Comparison of ENCODE assay signal across 13 cellular contexts in genomic region chr1:206737729-206738222, GRCh38. TPM values are rescaled to one million over a fixed set of nuclear protein-coding genes. Genes with fewer than 3 reads are reported as not detected.
DNase-seq lines count a peak whose midpoint lies in the region; ATAC-seq and TF ChIP-seq lines count a peak whose summit lies in the region.
"Had no signal": no experiment of that assay in that cellular context is flagged by ENCODE, and none has a peak within 500 bp of the region (broad histone marks: within the 10 kb centered on the region; RNA-seq: fewer than 3 reads in every experiment).

No MANE protein-coding gene starts in this region.

- H3K4me3 Mint-ChIP-seq in activated naive CD8-positive, alpha-beta T cell treated with anti-CD3 and anti-CD28 coated beads, Interleukin-2, amount 50 U/mL, for 24 hours = peak overlapping the region; percentile 50
- peak overlapping the region in 8 of 10 donors; percentile 18 to 72 (median 40) for H3K4me3 Mint-ChIP-seq in naive thymus-derived CD8-positive, alpha-beta T cell
- H3K4me3 Mint-ChIP-seq in mesothelial cell of epicardium = no peak overlapping the region

- no peak for TF ChIP-seq CTCF in mesothelial cell of epicardium (IDR thresholded peaks at IDR 0.05; ENCODE audit: unreplicated experiment)

- no peaks in the 10 kb centered on the region for H3K27me3 Mint-ChIP-seq in activated naive CD8-positive, alpha-beta T cell treated with anti-CD3 and anti-CD28 coated beads, Interleukin-2, amount 50 U/mL, for 24 hours
- H3K27me3 Mint-ChIP-seq in naive thymus-derived CD8-positive, alpha-beta T cell = no peaks in the 10 kb centered on the region
- no peaks in the 10 kb centered on the region for H3K27me3 Mint-ChIP-seq in mesothelial cell of epicardium (ENCODE audit: low read depth)

- POLR2A ChIA-PET in naive thymus-derived CD8-positive, alpha-beta T cell (lab: Charles Lee) = interaction anchor here (0.7 to 1.3 kb wide), 6 partner anchors 13 to 184 kb away, joined by 3 to 6 read pairs (median 3); partner anchors contain the start of gene FCMR

- H3K36me3 Mint-ChIP-seq in activated naive CD8-positive, alpha-beta T cell treated with anti-CD3 and anti-CD28 coated beads, Interleukin-2, amount 50 U/mL, for 24 hours (ENCODE audit: low read depth) = peaks cover 28% of the 10 kb centered on the region
- peaks cover 0 to 9% (median 3%) of the 10 kb centered on the region in 3 donors for H3K36me3 Mint-ChIP-seq in naive thymus-derived CD8-positive, alpha-beta T cell
- peaks cover 6% of the 10 kb centered on the region for H3K36me3 Mint-ChIP-seq in mesothelial cell of epicardium

- peaks cover 85% of the 10 kb centered on the region for H3K4me1 Mint-ChIP-seq in activated naive CD8-positive, alpha-beta T cell treated with anti-CD3 and anti-CD28 coated beads, Interleukin-2, amount 50 U/mL, for 24 hours
- peaks cover 41 to 78% (median 69%) of the 10 kb centered on the region in 4 donors for H3K4me1 Mint-ChIP-seq in naive thymus-derived CD8-positive, alpha-beta T cell
- no peaks in the 10 kb centered on the region for H3K4me1 Mint-ChIP-seq in mesothelial cell of epicardium

- peak; percentile 51 for DNase-seq in COLO829 (ENCODE audit: low spot score)
- DNase-seq in M059J (ENCODE audit: low read depth) = peak; percentile 58
- DNase-seq in activated naive CD8-positive, alpha-beta T cell treated with anti-CD3 and anti-CD28 coated beads, Interleukin-2, amount 50 U/mL, for 24 hours = no peak
- no peak for DNase-seq in naive thymus-derived CD8-positive, alpha-beta T cell
- DNase-seq in G401 (ENCODE audit: low spot score) = no peak
- no peak for DNase-seq in NOMO-1 treated with DMSO at 0.1 percent for 48 hours (lab: John Stamatoyannopoulos, UW; ENCODE audit: unreplicated experiment)
- no peak for DNase-seq in mesothelial cell of epicardium (ENCODE audit: low spot score in 2 of 2, unreplicated experiment in 2 of 2)
- no peak for DNase-seq in MV-4-11 (lab: John Stamatoyannopoulos, UW)
- DNase-seq: Caco-2; NCI-H187 treated with DMSO at 0.1 percent for 48 hours; PC-3; stimulated activated CD4-positive, alpha-beta T cell treated with anti-CD3 and anti-CD28 coated beads, Interleukin-12 subunit alpha, Interleukin-12 subunit beta, amount 100 ng/mL, for 4 hours had no signal

- H3K9me3 Mint-ChIP-seq in activated naive CD8-positive, alpha-beta T cell treated with anti-CD3 and anti-CD28 coated beads, Interleukin-2, amount 50 U/mL, for 24 hours = no peaks in the 10 kb centered on the region
- no peaks in the 10 kb centered on the region for H3K9me3 Mint-ChIP-seq in naive thymus-derived CD8-positive, alpha-beta T cell
- no peaks in the 10 kb centered on the region for H3K9me3 Mint-ChIP-seq in mesothelial cell of epicardium

- ATAC-seq in activated naive CD8-positive, alpha-beta T cell treated with anti-CD3 and anti-CD28 coated beads, Interleukin-2, amount 50 U/mL, for 24 hours = peak; percentile 60
- no peak for ATAC-seq in naive thymus-derived CD8-positive, alpha-beta T cell
- ATAC-seq: PC-3 had no signal

- in situ Hi-C loops in G401 (cut with HindIII; ENCODE audit: low sequenced_read_pairs) = no loop called here

- peak overlapping the region; percentile 96 for H3K27ac Mint-ChIP-seq in activated naive CD8-positive, alpha-beta T cell treated with anti-CD3 and anti-CD28 coated beads, Interleukin-2, amount 50 U/mL, for 24 hours
- peak overlapping the region; percentile 78 to 98 (median 90) for H3K27ac Mint-ChIP-seq in naive thymus-derived CD8-positive, alpha-beta T cell
- H3K27ac Mint-ChIP-seq in mesothelial cell of epicardium = no peak overlapping the region

RNA-seq across cellular contexts. Expression of gene IL19, which starts 32.8 kb away (rescaled TPM):
- total RNA-seq in M059J (2014; rRNA removed; shearing (Covaris generic)) = not detected in 2 replicates
- total RNA-seq in naive thymus-derived CD8-positive, alpha-beta T cell = not detected
- polyA plus RNA-seq in naive thymus-derived CD8-positive, alpha-beta T cell = not detected
- total RNA-seq in G401 (2014; rRNA removed; shearing (Covaris generic)) = not detected in 2 replicates
- not detected in 3 replicates for total RNA-seq in mesothelial cell of epicardium
- total RNA-seq: Caco-2, endothelial cell of umbilical vein, PC-3 had no signal
- polyA plus RNA-seq: endothelial cell of umbilical vein had no signal

RNA-seq across cellular contexts. Expression of gene IL10, which starts 34.5 kb away (rescaled TPM):
- not detected in 2 replicates for total RNA-seq in M059J (2014; rRNA removed; shearing (Covaris generic))
- total RNA-seq in naive thymus-derived CD8-positive, alpha-beta T cell = not detected
- polyA plus RNA-seq in naive thymus-derived CD8-positive, alpha-beta T cell = not detected
- total RNA-seq in G401 (2014; rRNA removed; shearing (Covaris generic)) = not detected in 2 replicates
- total RNA-seq in mesothelial cell of epicardium = not detected in 3 replicates
- total RNA-seq: Caco-2, endothelial cell of umbilical vein, PC-3 had no signal
- polyA plus RNA-seq: endothelial cell of umbilical vein had no signal

RNA-seq across cellular contexts. Expression of gene MAPKAPK2, which starts 53.1 kb away (rescaled TPM):
- 28.8 and 55.8 TPM in 2 replicates for total RNA-seq in M059J (2014; rRNA removed; shearing (Covaris generic))
- total RNA-seq in naive thymus-derived CD8-positive, alpha-beta T cell = 10 to 100 TPM; 52.2 to 55.8 TPM
- 1 to 10 TPM; 1.3 to 2.5 (median 1.6) TPM for polyA plus RNA-seq in naive thymus-derived CD8-positive, alpha-beta T cell
- total RNA-seq in G401 (2014; rRNA removed; shearing (Covaris generic)) = 25.7 and 32.7 TPM in 2 replicates
- total RNA-seq in mesothelial cell of epicardium = 59.0 to 60.2 TPM (median 59.1 TPM) in 3 replicates

Comparison
In these comparisons a context has a peak if more than half of its experiments do, and no peak if none do; other contexts are left out.
1. DNase-seq: peak in COLO829 (single experiment) and M059J (single experiment); none in activated naive CD8-positive, alpha-beta T cell treated with anti-CD3 and anti-CD28 coated beads, Interleukin-2, amount 50 U/mL, for 24 hours (single experiment), naive thymus-derived CD8-positive, alpha-beta T cell (0 of 10), G401 (single experiment), NOMO-1 treated with DMSO at 0.1 percent for 48 hours (single experiment), mesothelial cell of epicardium (0 of 2) and MV-4-11 (single experiment).